1 cellular context compared by ENCODE assay signal in the genomic region with DNA sequence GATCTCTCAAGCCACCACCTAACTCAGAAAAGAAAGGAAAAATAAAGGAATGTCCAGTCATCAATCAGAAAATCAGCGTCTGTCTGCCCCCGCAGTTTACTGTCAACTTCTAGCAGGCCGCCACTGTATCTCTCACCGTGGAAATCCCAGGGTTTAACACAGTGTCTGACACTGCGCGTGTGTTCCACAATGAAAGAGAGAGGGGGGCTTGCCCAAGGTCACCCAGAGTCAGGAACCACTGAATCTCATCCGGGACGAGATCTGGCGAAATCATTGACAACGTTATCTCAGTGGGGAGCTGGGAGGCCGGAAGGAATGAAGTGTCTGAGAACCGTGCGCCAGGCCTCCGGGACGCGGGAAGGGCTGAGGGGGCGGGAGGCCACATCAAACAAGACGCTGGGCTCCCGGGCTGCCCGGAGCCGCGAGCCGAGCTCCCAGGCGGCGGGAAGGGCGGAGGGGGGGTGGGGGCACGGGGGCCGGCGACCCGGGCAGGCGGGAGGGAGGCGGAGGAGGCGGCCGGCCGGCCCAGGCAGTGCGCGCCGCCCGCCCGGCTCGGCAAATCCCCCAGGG.
TF ChIP-seq lines count a peak whose summit lies in the region.

No MANE protein-coding gene starts in this region.

TF ChIP-seq in GM12878, 131 proteins besides CTCF, POLR2A, EP300 and RAD21:
- TF ChIP-seq CHD2 (IDR thresholded peaks at IDR 0.05; ENCODE audit: borderline replicate concordance, low read depth, low read length), result 0 out of 2 replicates have a peak, but pooled peaks have one; percentile 42
- TF ChIP-seq IKZF2 (IDR thresholded peaks at IDR 0.05), result peak in 1 of 2 experiments; percentile 23; a peak in 1 of 4 replicates
- peak in 1 of 2 experiments; percentile 48; a peak in 1 of 3 replicates for TF ChIP-seq EGR1 (IDR thresholded peaks at IDR 0.05; ENCODE audit: borderline replicate concordance in 1 of 2, low read depth in 2 of 2, low read length in 2 of 2)
- no peak for TF ChIP-seq MYC (IDR thresholded peaks at IDR 0.05; ENCODE audit: insufficient read depth, insufficient read length, insufficient replicate concordance, low read length, severe bottlenecking)
- no peak for TF ChIP-seq SREBF2 (IDR thresholded peaks at IDR 0.05; ENCODE audit: low read length)
- 0 out of 2 replicates have a peak, but pooled peaks have one; percentile 19 for TF ChIP-seq RUNX3 (IDR thresholded peaks at IDR 0.05; ENCODE audit: low read length)
- TF ChIP-seq ZNF274 (IDR thresholded peaks at IDR 0.05; ENCODE audit: insufficient read depth, insufficient read length), result no peak
- TF ChIP-seq, protein P1, sequence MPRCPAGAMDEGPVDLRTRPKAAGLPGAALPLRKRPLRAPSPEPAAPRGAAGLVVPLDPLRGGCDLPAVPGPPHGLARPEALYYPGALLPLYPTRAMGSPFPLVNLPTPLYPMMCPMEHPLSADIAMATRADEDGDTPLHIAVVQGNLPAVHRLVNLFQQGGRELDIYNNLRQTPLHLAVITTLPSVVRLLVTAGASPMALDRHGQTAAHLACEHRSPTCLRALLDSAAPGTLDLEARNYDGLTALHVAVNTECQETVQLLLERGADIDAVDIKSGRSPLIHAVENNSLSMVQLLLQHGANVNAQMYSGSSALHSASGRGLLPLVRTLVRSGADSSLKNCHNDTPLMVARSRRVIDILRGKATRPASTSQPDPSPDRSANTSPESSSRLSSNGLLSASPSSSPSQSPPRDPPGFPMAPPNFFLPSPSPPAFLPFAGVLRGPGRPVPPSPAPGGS (IDR thresholded peaks at IDR 0.05; ENCODE audit: borderline replicate concordance, insufficient read depth, low read depth, low read length, poor library complexity, severe bottlenecking), result no peak
- no peak for TF ChIP-seq NRF1 (conservative IDR thresholded peaks at IDR 0.05; ENCODE audit: low read depth, low read length)
- TF ChIP-seq, protein P2, sequence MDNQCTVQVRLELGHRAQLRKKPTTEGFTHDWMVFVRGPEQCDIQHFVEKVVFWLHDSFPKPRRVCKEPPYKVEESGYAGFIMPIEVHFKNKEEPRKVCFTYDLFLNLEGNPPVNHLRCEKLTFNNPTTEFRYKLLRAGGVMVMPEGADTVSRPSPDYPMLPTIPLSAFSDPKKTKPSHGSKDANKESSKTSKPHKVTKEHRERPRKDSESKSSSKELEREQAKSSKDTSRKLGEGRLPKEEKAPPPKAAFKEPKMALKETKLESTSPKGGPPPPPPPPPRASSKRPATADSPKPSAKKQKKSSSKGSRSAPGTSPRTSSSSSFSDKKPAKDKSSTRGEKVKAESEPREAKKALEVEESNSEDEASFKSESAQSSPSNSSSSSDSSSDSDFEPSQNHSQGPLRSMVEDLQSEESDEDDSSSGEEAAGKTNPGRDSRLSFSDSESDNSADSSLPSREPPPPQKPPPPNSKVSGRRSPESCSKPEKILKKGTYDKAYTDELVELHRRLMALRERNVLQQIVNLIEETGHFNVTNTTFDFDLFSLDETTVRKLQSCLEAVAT (IDR thresholded peaks at IDR 0.05), result 0 out of 2 replicates have a peak, but pooled peaks have one; percentile 23
- TF ChIP-seq RCOR1 (conservative IDR thresholded peaks at IDR 0.05; ENCODE audit: low read depth, low read length), result no peak
- no peak for TF ChIP-seq POU2F2 (IDR thresholded peaks at IDR 0.05; ENCODE audit: borderline replicate concordance, low read depth, low read length)
- no peak for TF ChIP-seq BMI1 (IDR thresholded peaks at IDR 0.05; ENCODE audit: borderline replicate concordance)
